In genomic region chr3:71120012-71120411, GRCh38 we compare ENCODE assay signal across 17 cellular contexts.
DNase-seq lines count a peak whose midpoint lies in the region; ATAC-seq, FAIRE-seq and TF ChIP-seq lines count a peak whose summit lies in the region.
"Had no signal": no experiment of that assay in that cellular context is flagged by ENCODE, and none has a peak within 500 bp of the region (broad histone marks: within the 10 kb centered on the region; RNA-seq: fewer than 3 reads in every experiment).

No MANE protein-coding gene starts in this region.

- H3K9ac ChIP-seq in HepG2 (ENCODE audit: insufficient read depth, low read depth, low read length) (no peak overlapping the region), mucosa of rectum (ENCODE audit: low read depth in 1 of 2, low read length in 2 of 2) (no peak overlapping the region)

- H3K4me3 Mint-ChIP-seq in activated T-helper 17 cell treated with anti-CD3 and anti-CD28 coated beads, Interleukin-2, amount 50 U/mL, for 72 hours = peak overlapping the region; percentile 49
- H3K4me3 Mint-ChIP-seq in activated CD8-positive, alpha-beta memory T cell treated with anti-CD3 and anti-CD28 coated beads, Interleukin-2, amount 10 ng/mL, durations not matched to agents 7 days and 5 days = no peak overlapping the region

- H3K27ac ChIP-seq in right lobe of liver = no peak overlapping the region
- H3K27ac ChIP-seq in HepG2 (ENCODE audit: extremely low read length, insufficient read depth, low read length) = no peak overlapping the region
- H3K27ac ChIP-seq in mucosa of rectum (ENCODE audit: low read depth in 2 of 2, low read length in 2 of 2) = peak overlapping the region; percentile 56 to 81
- H3K27ac ChIP-seq: uterus had no signal

- no peaks in the 10 kb centered on the region for H4K20me1 ChIP-seq in HepG2 (ENCODE audit: insufficient read depth, low read length)

- H3K36me3 ChIP-seq in right lobe of liver = no peaks in the 10 kb centered on the region
- no peaks in the 10 kb centered on the region; a peak in 2 of 5 replicates for H3K36me3 ChIP-seq in HepG2 (replicated peaks in 1 of 2; ENCODE audit: control insufficient read depth in 1 of 2, insufficient read depth in 2 of 2, low read length in 2 of 2)
- H3K36me3 ChIP-seq in mucosa of rectum (ENCODE audit: control insufficient read depth in 2 of 2, insufficient read depth in 2 of 2, low read length in 2 of 2) = peaks cover 0 to 4% of the 10 kb centered on the region in 2 donors
- H3K36me3 ChIP-seq: uterus had no signal

- TF ChIP-seq CTCF in right lobe of liver (IDR thresholded peaks at IDR 0.05) = no peak
- no peak for TF ChIP-seq CTCF in HepG2 (CRISPR knock-in tag; IDR thresholded peaks at IDR 0.05)

- TF ChIP-seq POLR2A in right lobe of liver (IDR thresholded peaks at IDR 0.05) = no peak
- TF ChIP-seq POLR2A in HepG2 (IDR thresholded peaks at IDR 0.05; ENCODE audit: insufficient read depth in 1 of 2, low read depth in 2 of 2, low read length in 2 of 2) = no peak

- H3K27me3 Mint-ChIP-seq in activated T-helper 17 cell treated with anti-CD3 and anti-CD28 coated beads, Interleukin-2, amount 50 U/mL, for 72 hours = no peaks in the 10 kb centered on the region
- no peaks in the 10 kb centered on the region for H3K27me3 Mint-ChIP-seq in activated CD8-positive, alpha-beta memory T cell treated with anti-CD3 and anti-CD28 coated beads, Interleukin-2, amount 10 ng/mL, durations not matched to agents 7 days and 5 days

- FAIRE-seq in HepG2 (lab: Jason Lieb, UNC) = no peak

- H3K79me2 ChIP-seq in HepG2 (ENCODE audit: insufficient read depth, low read length) = peaks cover 2% of the 10 kb centered on the region

- BruUV-seq in HepG2 (replicated peaks; lab: Mats Ljungman, UMichigan) = no TSS peak

- peak overlapping the region; percentile 41 for H3K27ac Mint-ChIP-seq in activated T-helper 17 cell treated with anti-CD3 and anti-CD28 coated beads, Interleukin-2, amount 50 U/mL, for 72 hours
- no peak overlapping the region for H3K27ac Mint-ChIP-seq in activated CD8-positive, alpha-beta memory T cell treated with anti-CD3 and anti-CD28 coated beads, Interleukin-2, amount 10 ng/mL, durations not matched to agents 7 days and 5 days

- TF ChIP-seq EP300 in HepG2 (IDR thresholded peaks at IDR 0.05; ENCODE audit: low read depth in 2 of 2, low read length in 2 of 2) = no peak
- no peak for TF ChIP-seq EP300 in HepG2 (CRISPR knock-in tag; IDR thresholded peaks at IDR 0.05; ENCODE audit: borderline replicate concordance)

- ATAC-seq in right lobe of liver = peak; percentile 55 to 79 (median 64)
- no peak for ATAC-seq in HepG2
- ATAC-seq in activated T-helper 17 cell treated with anti-CD3 and anti-CD28 coated beads, Interleukin-2, amount 50 U/mL, for 72 hours (replicated peaks) = no peak
- ATAC-seq in HG02885 (IDR thresholded peaks at IDR 0.05; ENCODE audit: poor library complexity, unreplicated experiment) = no peak
- no peak for ATAC-seq in GM18861 (IDR thresholded peaks at IDR 0.05; ENCODE audit: unreplicated experiment)
- no peak for ATAC-seq in activated CD8-positive, alpha-beta memory T cell treated with anti-CD3 and anti-CD28 coated beads, Interleukin-2, amount 10 ng/mL, durations not matched to agents 7 days and 5 days
- ATAC-seq: activated naive CD4-positive, alpha-beta T cell treated with anti-CD3 and anti-CD28 coated beads, Interleukin-2, amount 50 U/mL, for 72 hours had no signal

- no peak for TF ChIP-seq RAD21 in HepG2 (CRISPR knock-in tag; IDR thresholded peaks at IDR 0.05)

- H3K4me3 ChIP-seq in right lobe of liver (no peak overlapping the region), HepG2 (replicated peaks in 1 of 3; ENCODE audit: insufficient read depth in 1 of 3, low read depth in 2 of 3, low read length in 3 of 3) (no peak overlapping the region), mucosa of rectum (ENCODE audit: low read length in 2 of 2) (no peak overlapping the region)
- H3K4me3 ChIP-seq: skin epidermis, uterus had no signal

- POLR2A ChIA-PET in HepG2 (lab: Yijun Ruan, JAX) = no interaction called here

- intact Hi-C loops in right lobe of liver (cut with DNase I) = no loop called here
- intact Hi-C loops in HepG2 (cut with micrococcal nuclease; ENCODE audit: unreplicated experiment) = no loop called here

- H3K27me3 ChIP-seq in right lobe of liver (no peaks in the 10 kb centered on the region), HepG2 (ENCODE audit: control insufficient read depth in 1 of 2, insufficient read depth in 2 of 2, low read length in 2 of 2) (no peaks in the 10 kb centered on the region), mucosa of rectum (ENCODE audit: control insufficient read depth in 2 of 2, insufficient read depth in 2 of 2, low read length in 2 of 2) (no peaks in the 10 kb centered on the region)
- H3K27me3 ChIP-seq: uterus had no signal

- CTCF ChIA-PET in HepG2 (lab: Yijun Ruan, JAX; ENCODE audit: low intra/inter-chr PET ratio, low total read pairs) = no interaction called here
- CTCF ChIA-PET in activated CD8-positive, alpha-beta memory T cell treated with anti-CD3 and anti-CD28 coated beads, Interleukin-2, amount 10 ng/mL, durations not matched to agents 7 days and 5 days (lab: Charles Lee) = no interaction called here

- no peak overlapping the region for H2AFZ ChIP-seq in HepG2 (ENCODE audit: low read length)

- H3K4me1 ChIP-seq in right lobe of liver = peaks cover 0 to 3% (median 0%) of the 10 kb centered on the region in 4 donors
- peaks cover 18% of the 10 kb centered on the region for H3K4me1 ChIP-seq in HepG2 (ENCODE audit: insufficient read depth, low read length)
- H3K4me1 ChIP-seq in mucosa of rectum (ENCODE audit: control insufficient read depth in 2 of 2, insufficient read depth in 2 of 2, low read length in 2 of 2) = peaks cover 15 to 40% of the 10 kb centered on the region in 2 donors

- no peaks in the 10 kb centered on the region for H3K9me3 Mint-ChIP-seq in activated T-helper 17 cell treated with anti-CD3 and anti-CD28 coated beads, Interleukin-2, amount 50 U/mL, for 72 hours
- H3K9me3 Mint-ChIP-seq in activated CD8-positive, alpha-beta memory T cell treated with anti-CD3 and anti-CD28 coated beads, Interleukin-2, amount 10 ng/mL, durations not matched to agents 7 days and 5 days (ENCODE audit: low read depth) = no peaks in the 10 kb centered on the region
- H3K9me3 Mint-ChIP-seq: activated naive CD4-positive, alpha-beta T cell treated with anti-CD3 and anti-CD28 coated beads, Interleukin-2, amount 50 U/mL, for 72 hours had no signal

- H3K36me3 Mint-ChIP-seq in activated T-helper 17 cell treated with anti-CD3 and anti-CD28 coated beads, Interleukin-2, amount 50 U/mL, for 72 hours (ENCODE audit: low read depth) = peaks cover 88% of the 10 kb centered on the region
- peaks cover 17% of the 10 kb centered on the region for H3K36me3 Mint-ChIP-seq in activated CD8-positive, alpha-beta memory T cell treated with anti-CD3 and anti-CD28 coated beads, Interleukin-2, amount 10 ng/mL, durations not matched to agents 7 days and 5 days

- peaks cover 69% of the 10 kb centered on the region for H3K4me1 Mint-ChIP-seq in activated T-helper 17 cell treated with anti-CD3 and anti-CD28 coated beads, Interleukin-2, amount 50 U/mL, for 72 hours
- peaks cover 51% of the 10 kb centered on the region for H3K4me1 Mint-ChIP-seq in activated CD8-positive, alpha-beta memory T cell treated with anti-CD3 and anti-CD28 coated beads, Interleukin-2, amount 10 ng/mL, durations not matched to agents 7 days and 5 days

- H3K4me2 ChIP-seq in HepG2 (ENCODE audit: low read depth, low read length) = no peak overlapping the region

- H3K9me3 ChIP-seq in right lobe of liver (no peaks in the 10 kb centered on the region), HepG2 (ENCODE audit: low read length) (no peaks in the 10 kb centered on the region), mucosa of rectum (ENCODE audit: control insufficient read depth in 2 of 2, low read length in 2 of 2) (no peaks in the 10 kb centered on the region)
- H3K9me3 ChIP-seq: uterus had no signal

- no peak for DNase-seq in right lobe of liver
- no peak for DNase-seq in HepG2 (ENCODE audit: low spot score)
- no peak for DNase-seq in SW 1271 (lab: John Stamatoyannopoulos, UW)
- no peak for DNase-seq in activated CD8-positive, alpha-beta memory T cell treated with anti-CD3 and anti-CD28 coated beads, Interleukin-2, amount 10 ng/mL, durations not matched to agents 7 days and 5 days
- DNase-seq: activated CD4-positive, CD25-positive, alpha-beta regulatory T cell treated with anti-CD3 and anti-CD28 coated beads, Interleukin-2, amount 50 U/mL, for 72 hours; activated CD8-positive, alpha-beta memory T cell treated with anti-CD3 and anti-CD28 coated beads, Interleukin-2, amount 50 U/mL, for 48 hours; hippocampal formation; midbrain; NCI-H1436 treated with DMSO at 0.1 percent for 48 hours; SHP77; uterus had no signal

- in situ Hi-C loops in HepG2 (cut with HindIII; ENCODE audit: extremely low pct_ligation_motif_present, low pct_unique_long_range_greater_than_20kb) = no loop called here

Comparison
In these comparisons a context has a peak if more than half of its experiments do, and no peak if none do; other contexts are left out.
1. ATAC-seq: peak in right lobe of liver (4 of 4); none in HepG2 (single experiment), activated T-helper 17 cell treated with anti-CD3 and anti-CD28 coated beads, Interleukin-2, amount 50 U/mL, for 72 hours (single experiment), HG02885 (single experiment), GM18861 (single experiment) and activated CD8-positive, alpha-beta memory T cell treated with anti-CD3 and anti-CD28 coated beads, Interleukin-2, amount 10 ng/mL, durations not matched to agents 7 days and 5 days (single experiment).
2. H3K27ac ChIP-seq: peak in mucosa of rectum (2 of 2); none in right lobe of liver (0 of 3) and HepG2 (single experiment).